In the genomic region with DNA sequence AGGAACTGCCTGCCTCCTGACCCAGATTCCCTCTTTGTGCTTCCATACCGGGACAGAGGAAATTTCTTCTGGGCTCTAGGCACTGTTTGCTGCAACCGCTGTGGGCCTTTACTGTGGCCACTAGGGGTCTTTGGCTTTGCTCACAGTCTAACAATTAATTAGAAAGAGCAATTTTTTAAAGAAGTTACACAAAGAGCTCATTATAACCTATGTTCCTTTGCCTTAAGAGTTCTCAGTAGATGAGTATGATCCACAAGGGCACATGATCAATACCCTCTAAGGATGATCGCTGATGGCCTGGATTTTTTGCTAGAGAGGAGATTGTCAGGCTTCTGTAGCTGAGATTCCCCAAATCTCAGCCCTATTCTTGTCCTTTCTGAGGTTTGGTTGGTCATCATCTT, we compare ENCODE assay signal across 9 cellular contexts.
A peak's percentile ranks its signal among the peaks of the same experiment; 100 is the strongest.
DNase-seq lines count a peak whose midpoint lies in the region; ATAC-seq and TF ChIP-seq lines count a peak whose summit lies in the region.
"Had no signal": no experiment of that assay in that cellular context is flagged by ENCODE, and none has a peak within 500 bp of the region (broad histone marks: within the 10 kb centered on the region; RNA-seq: fewer than 3 reads in every experiment).

No MANE protein-coding gene starts in this region.

- intact Hi-C loops in right lobe of liver (cut with DNase I) (no loop called here), uterus (cut with DNase I; ENCODE audit: low total_unique reads) (no loop called here)

- no peaks in the 10 kb centered on the region for H3K9me3 ChIP-seq in right lobe of liver
- no peaks in the 10 kb centered on the region for H3K9me3 ChIP-seq in uterus

- in situ Hi-C loops in astrocyte of the cerebellum (cut with HindIII; ENCODE audit: low sequenced_read_pairs), result no loop called here

- H3K36me3 ChIP-seq in right lobe of liver, result no peaks in the 10 kb centered on the region
- no peaks in the 10 kb centered on the region for H3K36me3 ChIP-seq in uterus

- H3K4me3 ChIP-seq in astrocyte of the cerebellum (ENCODE audit: low read depth, low read length) (no peak overlapping the region), right lobe of liver (no peak overlapping the region), uterus (no peak overlapping the region)
- H3K4me3 ChIP-seq: lung had no signal

- H3K27me3 ChIP-seq in right lobe of liver (no peaks in the 10 kb centered on the region), uterus (no peaks in the 10 kb centered on the region)

- 67% methylated on average over 3 of the region's 3 CpGs for WGBS in right lobe of liver (ENCODE audit: insufficient coverage, low coverage, low lambda C conversion rate, missing lambda C conversion rate)

- peak; percentile 84 for TF ChIP-seq CTCF in C4-2B (conservative IDR thresholded peaks at IDR 0.05)
- peak; percentile 91 for TF ChIP-seq CTCF in astrocyte of the cerebellum (IDR thresholded peaks at IDR 0.05; ENCODE audit: low read depth, low read length, missing control alignments)
- peak; percentile 19 to 48 (median 44) for TF ChIP-seq CTCF in right lobe of liver (IDR thresholded peaks at IDR 0.05)
- peak in 2 of 4 experiments; percentile 28 to 35 for TF ChIP-seq CTCF in uterus (IDR thresholded peaks at IDR 0.05)

- DNase-seq in astrocyte of the cerebellum (ENCODE audit: low read depth) (no peak), right lobe of liver (no peak), uterus (no peak), glomerular visceral epithelial cell (ENCODE audit: extremely low spot score) (no peak), T-helper 2 cell (no peak)
- no peak for DNase-seq in effector CD8-positive, alpha-beta T cell (lab: John Stamatoyannopoulos, UW)

- no peaks in the 10 kb centered on the region for H3K4me1 ChIP-seq in right lobe of liver
- no peaks in the 10 kb centered on the region for H3K4me1 ChIP-seq in uterus

- no peak for TF ChIP-seq POLR2A in right lobe of liver (IDR thresholded peaks at IDR 0.05)
- no peak for TF ChIP-seq POLR2A in uterus (IDR thresholded peaks at IDR 0.05)

- H3K27ac ChIP-seq in C4-2B (no peak overlapping the region), right lobe of liver (no peak overlapping the region), uterus (no peak overlapping the region)

- ATAC-seq in HG02884 (IDR thresholded peaks at IDR 0.05; ENCODE audit: unreplicated experiment) (peak; percentile 50), right lobe of liver (peak; percentile 41 to 54 (median 46))
